21 cellular contexts compared by ENCODE assay signal in the genomic region with DNA sequence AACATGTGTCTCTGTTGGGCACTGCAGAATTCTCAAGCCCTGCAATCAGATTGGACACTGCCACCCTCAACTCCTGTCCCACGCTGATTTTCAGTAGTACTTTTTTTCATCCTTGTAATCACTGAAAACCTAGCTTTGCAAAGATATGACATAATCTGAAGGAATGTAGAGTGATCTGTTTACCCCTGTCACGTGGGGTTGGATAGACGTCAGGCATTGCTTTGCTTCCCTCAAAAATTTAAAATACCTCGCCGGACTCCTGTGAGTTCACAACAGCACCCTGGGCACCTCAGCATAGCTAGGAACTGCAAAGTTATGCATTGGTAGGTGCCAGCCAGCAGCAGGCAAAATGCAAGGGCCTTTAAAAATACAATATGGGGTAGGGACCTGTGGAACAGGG.
DNase-seq lines count a peak whose midpoint lies in the region; TF ChIP-seq lines count a peak whose summit lies in the region.
"Had no signal": no experiment of that assay in that cellular context is flagged by ENCODE, and none has a peak within 500 bp of the region (broad histone marks: within the 10 kb centered on the region; RNA-seq: fewer than 3 reads in every experiment).

No MANE protein-coding gene starts in this region.

- POLR2A ChIA-PET in CD8-positive, alpha-beta memory T cell (lab: Charles Lee): no interaction called here

- CTCF ChIA-PET in mammary epithelial cell (lab: Charles Lee; ENCODE audit: low non-redundant PET): no interaction called here
- CTCF ChIA-PET in CD8-positive, alpha-beta memory T cell (lab: Charles Lee): no interaction called here

- no peak for TF ChIP-seq RAD21 in Ishikawa (IDR thresholded peaks at IDR 0.05; ENCODE audit: low read depth)

- no peaks in the 10 kb centered on the region for H3K4me1 Mint-ChIP-seq in CD8-positive, alpha-beta memory T cell
- H3K4me1 Mint-ChIP-seq: activated B cell treated with CpG ODN at 0.5 μM for 24 hours; naive thymus-derived CD8-positive, alpha-beta T cell; stimulated activated effector memory CD8-positive, alpha-beta T cell treated with anti-CD3 and anti-CD28 coated beads, Interleukin-12 subunit alpha, Interleukin-12 subunit beta, amount 100 ng/mL, for 72 hours had no signal

- in situ Hi-C loops in mammary epithelial cell (cut with MboI; ENCODE audit: low sequenced_read_pairs in 2 of 2): no loop called here

- BruUV-seq in mammary epithelial cell (replicated peaks; lab: Mats Ljungman, UMichigan): no TSS peak

- H3K4me2 ChIP-seq in mammary epithelial cell (ENCODE audit: insufficient read depth, low read depth, low read length) (no peak overlapping the region), hepatocyte (no peak overlapping the region)

- H3K4me3 ChIP-seq in mammary epithelial cell (replicated peaks in 1 of 3; ENCODE audit: insufficient read depth in 1 of 3, low read depth in 2 of 3, low read length in 3 of 3) (no peak overlapping the region), hepatocyte (no peak overlapping the region), BE2C (ENCODE audit: low read depth, low read length) (no peak overlapping the region)
- H3K4me3 ChIP-seq in CD8-positive, alpha-beta memory T cell (ENCODE audit: low read length): no peak overlapping the region
- H3K4me3 ChIP-seq: gastroesophageal sphincter, lung, MG63, tibial artery had no signal

- H3K36me3 Mint-ChIP-seq in CD8-positive, alpha-beta memory T cell: peaks cover 0 to 4% (median 3%) of the 10 kb centered on the region in 3 donors
- H3K36me3 Mint-ChIP-seq: activated naive CD8-positive, alpha-beta T cell; naive thymus-derived CD8-positive, alpha-beta T cell; stimulated activated effector memory CD8-positive, alpha-beta T cell treated with anti-CD3 and anti-CD28 coated beads, Interleukin-12 subunit alpha, Interleukin-12 subunit beta, amount 100 ng/mL, for 72 hours had no signal

- no peak for TF ChIP-seq EP300 in Ishikawa (IDR thresholded peaks at IDR 0.05; ENCODE audit: borderline replicate concordance)

- peaks cover 15% of the 10 kb centered on the region for H3K4me1 ChIP-seq in mammary epithelial cell (ENCODE audit: insufficient read depth, low read length)
- H3K4me1 ChIP-seq in hepatocyte (ENCODE audit: insufficient read depth): no peaks in the 10 kb centered on the region
- no peaks in the 10 kb centered on the region for H3K4me1 ChIP-seq in CD8-positive, alpha-beta memory T cell (ENCODE audit: insufficient read depth, low read length)
- no peaks in the 10 kb centered on the region for H3K4me1 ChIP-seq in BE2C
- H3K4me1 ChIP-seq: gastroesophageal sphincter had no signal

- intact Hi-C loops in mammary epithelial cell (cut with micrococcal nuclease): no loop called here

- H3K79me2 ChIP-seq in mammary epithelial cell (ENCODE audit: insufficient read depth, low read length) (no peaks in the 10 kb centered on the region), hepatocyte (no peaks in the 10 kb centered on the region)

- no peak overlapping the region for H3K27ac ChIP-seq in mammary epithelial cell (ENCODE audit: insufficient read depth, low read depth, low read length)
- H3K27ac ChIP-seq in hepatocyte: no peak overlapping the region
- H3K27ac ChIP-seq in CD8-positive, alpha-beta memory T cell (ENCODE audit: low read depth, low read length): no peak overlapping the region
- H3K27ac ChIP-seq: gastroesophageal sphincter, tibial artery had no signal

- no peak overlapping the region for H3K27ac Mint-ChIP-seq in CD8-positive, alpha-beta memory T cell
- H3K27ac Mint-ChIP-seq: activated B cell treated with CpG ODN at 0.5 μM for 24 hours; activated CD8-positive, alpha-beta T cell treated with anti-CD3 and anti-CD28 coated beads, Interleukin-2, amount 10 ng/mL, durations not matched to agents 7 days and 5 days; activated naive CD8-positive, alpha-beta T cell; activated T-cell treated with anti-CD3 and anti-CD28 coated beads, Interleukin-2, amount 50 U/mL, for 72 hours; naive thymus-derived CD8-positive, alpha-beta T cell; stimulated activated effector memory CD8-positive, alpha-beta T cell treated with anti-CD3 and anti-CD28 coated beads, Interleukin-12 subunit alpha, Interleukin-12 subunit beta, amount 100 ng/mL, for 72 hours; T-helper 1 cell treated with Interleukin-12 subunit alpha and Interleukin-12 subunit beta and Interleukin-4 antibody, amounts not matched to agents 30 μg/mL and 1 μg/mL, for 36 hours had no signal

- peak; percentile 73 for DNase-seq in A172 (ENCODE audit: low spot score)
- DNase-seq in mammary epithelial cell: peak; percentile 39
- DNase-seq in hepatocyte (ENCODE audit: low spot score): peak; percentile 25
- no peak for DNase-seq in CD8-positive, alpha-beta memory T cell
- DNase-seq in BE2C: no peak
- DNase-seq in GM20000 (ENCODE audit: low spot score): no peak
- DNase-seq in HPDE6-E6E7 (ENCODE audit: extremely low spot score): no peak
- DNase-seq: 8988T; activated B cell treated with CpG ODN at 0.5 μM for 24 hours; activated CD8-positive, alpha-beta T cell treated with anti-CD3 and anti-CD28 coated beads, Interleukin-2, amount 10 ng/mL, durations not matched to agents 7 days and 5 days; activated T-cell treated with anti-CD3 and anti-CD28 coated beads, Interleukin-2, amount 50 U/mL, for 72 hours; cerebellar nuclear complex; MG63; naive thymus-derived CD8-positive, alpha-beta T cell; tibial artery had no signal

- H4K20me1 ChIP-seq in mammary epithelial cell (ENCODE audit: insufficient read depth, low read length): no peaks in the 10 kb centered on the region
- no peaks in the 10 kb centered on the region for H4K20me1 ChIP-seq in hepatocyte (ENCODE audit: insufficient read depth, poor library complexity, severe bottlenecking)

- TF ChIP-seq CTCF in mammary epithelial cell (conservative IDR thresholded peaks at IDR 0.05 in 1 of 2, IDR thresholded peaks at IDR 0.05 in 1 of 2; ENCODE audit: extremely low read depth in 1 of 2, insufficient read depth in 1 of 2, low read depth in 1 of 2, low read length in 2 of 2): no peak
- no peak for TF ChIP-seq CTCF in hepatocyte (IDR thresholded peaks at IDR 0.05; ENCODE audit: poor library complexity)
- no peak for TF ChIP-seq CTCF in BE2C (IDR thresholded peaks at IDR 0.05; ENCODE audit: low read depth, low read length)
- no peak for TF ChIP-seq CTCF in GM20000 (IDR thresholded peaks at IDR 0.05; ENCODE audit: extremely low read depth, missing control alignments)

- H2AFZ ChIP-seq in mammary epithelial cell (ENCODE audit: low read depth, low read length) (no peak overlapping the region), hepatocyte (no peak overlapping the region)

- H3K9ac ChIP-seq in mammary epithelial cell (ENCODE audit: insufficient read depth, low read length): no peak overlapping the region

- H3K36me3 ChIP-seq in mammary epithelial cell (ENCODE audit: insufficient read depth, low read length): no peaks in the 10 kb centered on the region
- no peaks in the 10 kb centered on the region for H3K36me3 ChIP-seq in hepatocyte (replicated peaks; ENCODE audit: insufficient read depth, low read depth)
- H3K36me3 ChIP-seq in CD8-positive, alpha-beta memory T cell (ENCODE audit: insufficient read depth, low read length): no peaks in the 10 kb centered on the region
- H3K36me3 ChIP-seq in BE2C: no peaks in the 10 kb centered on the region
- H3K36me3 ChIP-seq: gastroesophageal sphincter, MG63, tibial artery had no signal

- H3K27me3 ChIP-seq in mammary epithelial cell (ENCODE audit: insufficient read depth, low read length) (no peaks in the 10 kb centered on the region), hepatocyte (no peaks in the 10 kb centered on the region), BE2C (no peaks in the 10 kb centered on the region)
- H3K27me3 ChIP-seq in CD8-positive, alpha-beta memory T cell (ENCODE audit: insufficient read depth, low read length, poor library complexity, severe bottlenecking): no peaks in the 10 kb centered on the region
- H3K27me3 ChIP-seq: gastroesophageal sphincter, MG63, tibial artery had no signal

- H3K4me3 Mint-ChIP-seq in CD8-positive, alpha-beta memory T cell: no peak overlapping the region
- H3K4me3 Mint-ChIP-seq: activated B cell treated with CpG ODN at 0.5 μM for 24 hours; activated CD8-positive, alpha-beta T cell treated with anti-CD3 and anti-CD28 coated beads, Interleukin-2, amount 10 ng/mL, durations not matched to agents 7 days and 5 days; activated naive CD8-positive, alpha-beta T cell; activated T-cell treated with anti-CD3 and anti-CD28 coated beads, Interleukin-2, amount 50 U/mL, for 72 hours; naive thymus-derived CD8-positive, alpha-beta T cell; stimulated activated effector memory CD8-positive, alpha-beta T cell treated with anti-CD3 and anti-CD28 coated beads, Interleukin-12 subunit alpha, Interleukin-12 subunit beta, amount 100 ng/mL, for 72 hours; T-helper 1 cell treated with Interleukin-12 subunit alpha and Interleukin-12 subunit beta and Interleukin-4 antibody, amounts not matched to agents 30 μg/mL and 1 μg/mL, for 36 hours had no signal

- H3K9me3 Mint-ChIP-seq in CD8-positive, alpha-beta memory T cell: no peaks in the 10 kb centered on the region
- H3K9me3 Mint-ChIP-seq: activated B cell treated with CpG ODN at 0.5 μM for 24 hours; activated T-cell treated with anti-CD3 and anti-CD28 coated beads, Interleukin-2, amount 50 U/mL, for 72 hours; naive thymus-derived CD8-positive, alpha-beta T cell; stimulated activated effector memory CD8-positive, alpha-beta T cell treated with anti-CD3 and anti-CD28 coated beads, Interleukin-12 subunit alpha, Interleukin-12 subunit beta, amount 100 ng/mL, for 72 hours; T-helper 1 cell treated with Interleukin-12 subunit alpha and Interleukin-12 subunit beta and Interleukin-4 antibody, amounts not matched to agents 30 μg/mL and 1 μg/mL, for 36 hours had no signal

- 35% methylated on average over 5 of the region's 5 CpGs for WGBS in mammary epithelial cell (ENCODE audit: low coverage, missing lambda C conversion rate)
- WGBS in hepatocyte (ENCODE audit: low lambda C conversion rate, missing lambda C conversion rate): 43% methylated on average over 5 of the region's 5 CpGs

- H3K9me2 ChIP-seq in hepatocyte (replicated peaks; ENCODE audit: insufficient read depth): no peaks in the 10 kb centered on the region

- dilution Hi-C loops in mammary epithelial cell (cut with HindIII; ENCODE audit: low sequenced_read_pairs): no loop called here

- H3K9me3 ChIP-seq in mammary epithelial cell (replicated peaks; ENCODE audit: insufficient read depth, low read length) (no peaks in the 10 kb centered on the region), hepatocyte (ENCODE audit: low read depth) (no peaks in the 10 kb centered on the region), BE2C (no peaks in the 10 kb centered on the region)
- H3K9me3 ChIP-seq in CD8-positive, alpha-beta memory T cell (ENCODE audit: low read length): no peaks in the 10 kb centered on the region
- H3K9me3 ChIP-seq: gastroesophageal sphincter, MG63, tibial artery had no signal

- H3K27me3 Mint-ChIP-seq in CD8-positive, alpha-beta memory T cell: peaks cover 0 to 2% of the 10 kb centered on the region in 2 donors
- H3K27me3 Mint-ChIP-seq: activated B cell treated with CpG ODN at 0.5 μM for 24 hours; activated naive CD8-positive, alpha-beta T cell; naive thymus-derived CD8-positive, alpha-beta T cell had no signal

TF ChIP-seq in Ishikawa, 13 proteins besides CTCF, POLR2A, EP300 and RAD21 (continues in another document):
- TF ChIP-seq ZBTB7A (IDR thresholded peaks at IDR 0.05; ENCODE audit: low read depth): no peak

Comparison
In these comparisons a context has a peak if more than half of its experiments do, and no peak if none do; other contexts are left out.
1. DNase-seq: peak in A172 (single experiment), mammary epithelial cell (single experiment) and hepatocyte (single experiment); none in CD8-positive, alpha-beta memory T cell (0 of 5), BE2C (single experiment), GM20000 (single experiment) and HPDE6-E6E7 (single experiment).